ENCODE assay signal across 8 cellular contexts in genomic region chr1:150362721-150363425, GRCh38. TPM values are rescaled to one million over a fixed set of nuclear protein-coding genes. Genes with fewer than 3 reads are reported as not detected.
DNase-seq lines count a peak whose midpoint lies in the region; ATAC-seq and TF ChIP-seq lines count a peak whose summit lies in the region.

No MANE protein-coding gene starts in this region.

- no peaks in the 10 kb centered on the region for H3K9me3 ChIP-seq in NT2/D1 (ENCODE audit: insufficient read depth, low read length)

- no peak for TF ChIP-seq CTCF in choroid plexus epithelial cell (conservative IDR thresholded peaks at IDR 0.05; ENCODE audit: low read depth, low read length)

- peak overlapping the region; percentile 88 for H3K4me3 ChIP-seq in NT2/D1 (ENCODE audit: insufficient read length, low read depth)
- H3K4me3 ChIP-seq in choroid plexus epithelial cell (ENCODE audit: low read depth, low read length) = peak overlapping the region; percentile 81

- H3K27ac Mint-ChIP-seq in naive thymus-derived CD8-positive, alpha-beta T cell = peak overlapping the region; percentile 95 to 100 (median 98)

- H3K27me3 Mint-ChIP-seq in naive thymus-derived CD8-positive, alpha-beta T cell = no peaks in the 10 kb centered on the region

- DNase-seq in NCI-H82 (lab: John Stamatoyannopoulos, UW) = peak; percentile 56
- no peak for DNase-seq in NCI-H82 treated with DMSO at 0.1 percent for 48 hours (lab: John Stamatoyannopoulos, UW; ENCODE audit: unreplicated experiment)
- no peak for DNase-seq in NT2/D1 (ENCODE audit: low read depth, low spot score)
- DNase-seq in choroid plexus epithelial cell (ENCODE audit: low read depth) = no peak
- DNase-seq in naive thymus-derived CD8-positive, alpha-beta T cell = peak in 5 of 10 donors; percentile 11 to 76 (median 23)
- DNase-seq in Kasumi-1 (lab: John Stamatoyannopoulos, UW) = no peak

- H3K4me1 Mint-ChIP-seq in naive thymus-derived CD8-positive, alpha-beta T cell = peaks cover 15 to 31% (median 27%) of the 10 kb centered on the region in 4 donors

- POLR2A ChIA-PET in naive thymus-derived CD8-positive, alpha-beta T cell (lab: Charles Lee) = interaction anchor here (0.6 to 3.4 kb wide), 21 partner anchors 12 to 794 kb away, joined by 3 to 39 read pairs (median 7); partner anchors contain the start of genes ANP32E, APH1A, FALEC and MCL1

- peaks cover 0 to 6% (median 2%) of the 10 kb centered on the region in 3 donors for H3K36me3 Mint-ChIP-seq in naive thymus-derived CD8-positive, alpha-beta T cell

- ATAC-seq in naive thymus-derived CD8-positive, alpha-beta T cell = peak in 1 of 2 donors; percentile 3
- ATAC-seq in GM21381 (IDR thresholded peaks at IDR 0.05; ENCODE audit: unreplicated experiment) = no peak
- no peak for ATAC-seq in HG03175 (IDR thresholded peaks at IDR 0.05; ENCODE audit: unreplicated experiment)

- peaks cover 4% of the 10 kb centered on the region for H3K4me1 ChIP-seq in NT2/D1 (ENCODE audit: insufficient read depth, insufficient read length)

- peak overlapping the region; percentile 83 for H3K9ac ChIP-seq in NT2/D1 (ENCODE audit: insufficient read length, low read depth)

- H3K27me3 ChIP-seq in NT2/D1 (ENCODE audit: insufficient read depth, insufficient read length) = no peaks in the 10 kb centered on the region

- H3K4me3 Mint-ChIP-seq in naive thymus-derived CD8-positive, alpha-beta T cell = peak overlapping the region; percentile 86 to 100 (median 98)

- no peaks in the 10 kb centered on the region for H3K9me3 Mint-ChIP-seq in naive thymus-derived CD8-positive, alpha-beta T cell

- peaks cover 7% of the 10 kb centered on the region for H3K36me3 ChIP-seq in NT2/D1 (ENCODE audit: insufficient read depth, insufficient read length, low read length)

RNA-seq across cellular contexts. Expression of gene RPRD2, which starts 1.1 kb away (rescaled TPM):
- total RNA-seq in naive thymus-derived CD8-positive, alpha-beta T cell = 10 to 100 TPM; 64.1 to 65.1 TPM
- 10 to 100 TPM; 22.5 to 40.5 (median 31.6) TPM for polyA plus RNA-seq in naive thymus-derived CD8-positive, alpha-beta T cell

RNA-seq across cellular contexts. Expression of gene PRPF3, which starts 41.5 kb away (rescaled TPM):
- 100 to 1,000 TPM; 181 to 207 TPM for total RNA-seq in naive thymus-derived CD8-positive, alpha-beta T cell
- polyA plus RNA-seq in naive thymus-derived CD8-positive, alpha-beta T cell = 10 to 100 TPM in 2 of 3 donors, 1 to 10 TPM in 1; 9.8 to 23.8 (median 15.1) TPM
